ENCODE assay signal across 14 cellular contexts in the genomic region with DNA sequence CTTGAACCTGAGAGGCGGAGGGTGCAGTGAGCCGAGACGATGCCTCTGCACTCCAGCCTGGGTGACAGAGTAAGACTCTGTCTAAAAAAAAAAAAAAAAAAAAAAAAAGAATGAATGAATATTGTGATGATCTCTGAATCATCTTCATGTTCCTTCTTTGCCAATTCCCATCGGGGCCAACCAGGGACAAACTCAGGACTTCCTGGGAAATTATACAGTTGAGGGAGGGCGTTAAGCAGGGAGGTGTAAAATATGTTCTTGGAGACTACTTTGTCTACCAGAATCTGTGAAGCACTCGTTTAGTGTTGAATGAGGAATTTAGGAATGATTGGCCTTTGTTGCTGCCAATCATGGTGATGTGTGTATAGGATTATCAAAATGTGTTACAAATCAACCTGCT.
DNase-seq lines count a peak whose midpoint lies in the region; ATAC-seq and TF ChIP-seq lines count a peak whose summit lies in the region.
"Had no signal": no experiment of that assay in that cellular context is flagged by ENCODE, and none has a peak within 500 bp of the region (broad histone marks: within the 10 kb centered on the region; RNA-seq: fewer than 3 reads in every experiment).

No MANE protein-coding gene starts in this region.

- H3K27ac ChIP-seq in adrenal gland (no peak overlapping the region), osteoblast (ENCODE audit: low read depth, low read length) (no peak overlapping the region)
- H3K27ac ChIP-seq: C4-2B, HL-60 had no signal

- no peak for ATAC-seq in GM21529 (IDR thresholded peaks at IDR 0.05; ENCODE audit: unreplicated experiment)

- intact Hi-C loops in adrenal gland (cut with DNase I) = no loop called here

- H3K79me2 ChIP-seq in osteoblast (ENCODE audit: insufficient read depth, low read length) = peaks cover 22% of the 10 kb centered on the region

- H3K36me3 ChIP-seq in adrenal gland (replicated peaks in 1 of 2) = no peaks in the 10 kb centered on the region
- no peaks in the 10 kb centered on the region for H3K36me3 ChIP-seq in osteoblast (ENCODE audit: insufficient read depth, low read length)
- H3K36me3 ChIP-seq: BE2C had no signal

- H3K9me3 ChIP-seq in adrenal gland (replicated peaks in 1 of 3) (no peaks in the 10 kb centered on the region), osteoblast (ENCODE audit: low read depth, low read length) (no peaks in the 10 kb centered on the region)
- H3K9me3 ChIP-seq: BE2C had no signal

- peak; percentile 16 for DNase-seq in EH (ENCODE audit: low read depth)
- DNase-seq in HCEC 1CT = peak; percentile 17
- peak in 4 of 7 donors; percentile 18 to 25 (median 22) for DNase-seq in adrenal gland
- DNase-seq in osteoblast (ENCODE audit: insufficient read length, low spot score, missing footprints) = peak; percentile 46
- DNase-seq in NK-92 treated with Interleukin-12 subunit alpha and Interleukin-12 subunit beta, amount 100 ng/mL, for 24 hours (lab: John Stamatoyannopoulos, UW) = no peak
- DNase-seq in stimulated activated naive CD4-positive, alpha-beta T cell treated with Interleukin-2 at 50 U/mL for 16 hours (lab: John Stamatoyannopoulos, UW) = no peak
- DNase-seq: BE2C; CD4-positive, alpha-beta memory T cell; DMS79 treated with DMSO at 0.1 percent for 48 hours; GF-D8; KBM-7 had no signal

- no peak for TF ChIP-seq POLR2A in adrenal gland (IDR thresholded peaks at IDR 0.05)

- no peak overlapping the region for H3K4me2 ChIP-seq in osteoblast (ENCODE audit: insufficient read depth, low read length)

- H4K20me1 ChIP-seq in osteoblast (ENCODE audit: insufficient read depth, low read length) = peaks cover 14% of the 10 kb centered on the region

- no peak overlapping the region for H2AFZ ChIP-seq in osteoblast (ENCODE audit: low read length)

- H3K4me3 ChIP-seq in adrenal gland (no peak overlapping the region), osteoblast (ENCODE audit: insufficient read depth, low read length) (no peak overlapping the region)

- H3K27me3 ChIP-seq in adrenal gland (no peaks in the 10 kb centered on the region), osteoblast (ENCODE audit: insufficient read depth, low read length) (no peaks in the 10 kb centered on the region)

- 59 to 75% (median 64%) methylated on average over 6 of the region's 6 CpGs for WGBS in adrenal gland, 4 donors

- TF ChIP-seq CTCF in adrenal gland (IDR thresholded peaks at IDR 0.05) (no peak), osteoblast (IDR thresholded peaks at IDR 0.05; ENCODE audit: extremely low read depth, low read depth, low read length) (no peak)

- H3K4me1 ChIP-seq in adrenal gland (replicated peaks in 1 of 2) (no peaks in the 10 kb centered on the region), osteoblast (ENCODE audit: insufficient read depth, low read length) (peaks cover 15% of the 10 kb centered on the region)
- H3K4me1 ChIP-seq: BE2C had no signal

Comparison
In these comparisons a context has a peak if more than half of its experiments do, and no peak if none do; other contexts are left out.
1. DNase-seq: peak in EH (single experiment), HCEC 1CT (single experiment), adrenal gland (4 of 7) and osteoblast (single experiment); none in NK-92 treated with Interleukin-12 subunit alpha and Interleukin-12 subunit beta, amount 100 ng/mL, for 24 hours (single experiment) and stimulated activated naive CD4-positive, alpha-beta T cell treated with Interleukin-2 at 50 U/mL for 16 hours (single experiment).